20 cellular contexts compared by ENCODE assay signal in the genomic region with DNA sequence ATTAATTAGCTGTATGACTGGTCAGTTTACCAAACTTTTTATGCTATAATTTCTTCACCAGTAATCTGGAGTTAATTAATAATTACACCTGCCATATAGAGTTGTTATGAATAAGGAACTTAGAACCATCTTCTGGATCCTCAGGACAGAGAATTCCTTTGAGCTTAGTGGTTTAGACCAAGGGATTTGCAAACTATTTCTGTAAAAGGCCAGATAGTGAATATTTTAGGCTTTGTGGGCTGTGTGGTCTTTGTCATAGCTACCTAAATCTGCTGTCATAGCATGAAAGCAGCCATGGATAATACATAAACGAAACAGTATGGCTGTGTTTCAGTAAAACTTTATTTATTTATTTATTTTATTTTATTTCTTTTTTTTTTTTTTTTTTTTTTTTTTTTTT. TPM values are rescaled to one million over a fixed set of nuclear protein-coding genes. Genes with fewer than 3 reads are reported as not detected.
DNase-seq lines count a peak whose midpoint lies in the region; ATAC-seq and TF ChIP-seq lines count a peak whose summit lies in the region.
"Had no signal": no experiment of that assay in that cellular context is flagged by ENCODE, and none has a peak within 500 bp of the region (broad histone marks: within the 10 kb centered on the region; RNA-seq: fewer than 3 reads in every experiment).

No MANE protein-coding gene starts in this region.

- no peak overlapping the region for H4K8ac ChIP-seq in mesenchymal stem cell (ENCODE audit: low read length)

- H3K4me1 Mint-ChIP-seq in HFFc6 (ENCODE audit: low read depth) (peaks cover 42% of the 10 kb centered on the region), T-helper 17 cell (peaks cover 9% of the 10 kb centered on the region)
- H3K4me1 Mint-ChIP-seq: CD8-positive, alpha-beta memory T cell; H9 had no signal

- peaks cover 31% of the 10 kb centered on the region for H3K36me3 Mint-ChIP-seq in HFFc6 (ENCODE audit: low read depth)
- no peaks in the 10 kb centered on the region for H3K36me3 Mint-ChIP-seq in T-helper 17 cell (ENCODE audit: low read depth)

- WGBS in mesenchymal stem cell = no CpG with 5 or more reads among the region's 1 CpG

- H3K18ac ChIP-seq in mesenchymal stem cell (ENCODE audit: low read depth in 1 of 2, low read length in 2 of 2) = no peak overlapping the region

- H3K4me3 Mint-ChIP-seq in HFFc6 = no peak overlapping the region
- H3K4me3 Mint-ChIP-seq in T-helper 17 cell = no peak overlapping the region
- H3K4me3 Mint-ChIP-seq: CD8-positive, alpha-beta memory T cell; H9 had no signal

- DNase-seq in AG09309 (ENCODE audit: low read depth) = peak; percentile 73
- DNase-seq in HFFc6 = peak; percentile 92
- peak; percentile 51 for DNase-seq in astrocyte of the hippocampus (ENCODE audit: low read depth, low spot score)
- peak; percentile 34 for DNase-seq in mesenchymal stem cell
- no peak for DNase-seq in activated CD4-positive, CD25-positive, alpha-beta regulatory T cell (lab: John Stamatoyannopoulos, UW)
- DNase-seq in T-helper 17 cell = no peak
- no peak for DNase-seq in ureter (ENCODE audit: low spot score)
- DNase-seq: CD8-positive, alpha-beta memory T cell; H9; NCI-H1105 treated with DMSO at 0.1 percent for 48 hours; NCI-H1930; NCI-H2171; NCI-H82 had no signal

- no peak overlapping the region for H3K4me3 ChIP-seq in AG09309 (ENCODE audit: control insufficient read depth, low read depth, low read length)
- no peak overlapping the region for H3K4me3 ChIP-seq in mesenchymal stem cell (ENCODE audit: insufficient read depth in 1 of 2, low read depth in 1 of 2, low read length in 2 of 2)
- H3K4me3 ChIP-seq: A549, BLaER1, SK-N-MC had no signal

- H3K4ac ChIP-seq in mesenchymal stem cell (ENCODE audit: low read depth in 1 of 2, low read length in 2 of 2) = no peak overlapping the region

- H3K4me1 ChIP-seq in mesenchymal stem cell (ENCODE audit: control insufficient read depth, insufficient read depth, low read depth, low read length) = peaks cover 6% of the 10 kb centered on the region
- H3K4me1 ChIP-seq: A549, BLaER1 had no signal

- no peak overlapping the region for H3K23ac ChIP-seq in mesenchymal stem cell (ENCODE audit: low read length in 2 of 2)

- ATAC-seq in T-helper 17 cell = no peak
- ATAC-seq in HG03135 (IDR thresholded peaks at IDR 0.05; ENCODE audit: unreplicated experiment) = no peak
- ATAC-seq: A549, Right ventricle myocardium inferior had no signal

- H3K14ac ChIP-seq in mesenchymal stem cell (ENCODE audit: low read length in 2 of 2) = no peak overlapping the region

- no peaks in the 10 kb centered on the region; the same call in 1 of the 2 replicates for H3K27me3 Mint-ChIP-seq in HFFc6 (ENCODE audit: insufficient read depth)
- no peaks in the 10 kb centered on the region for H3K27me3 Mint-ChIP-seq in T-helper 17 cell
- H3K27me3 Mint-ChIP-seq: CD8-positive, alpha-beta memory T cell had no signal

- peaks cover 15% of the 10 kb centered on the region for H3K79me1 ChIP-seq in mesenchymal stem cell (replicated peaks; ENCODE audit: low read length, poor library complexity, severe bottlenecking)

- H2BK5ac ChIP-seq in mesenchymal stem cell (ENCODE audit: low read depth, low read length, poor library complexity, severe bottlenecking) = no peak overlapping the region

- H3K27ac Mint-ChIP-seq in HFFc6 (peak overlapping the region; percentile 72), T-helper 17 cell (no peak overlapping the region)
- H3K27ac Mint-ChIP-seq: CD8-positive, alpha-beta memory T cell; H9 had no signal

- H2AFZ ChIP-seq in mesenchymal stem cell (ENCODE audit: low read depth, low read length) = no peak overlapping the region

- H4K91ac ChIP-seq in mesenchymal stem cell (ENCODE audit: low read length) = no peak overlapping the region

- H2AK5ac ChIP-seq in mesenchymal stem cell (ENCODE audit: low read length, severe bottlenecking) = no peak overlapping the region

- H3K36me3 ChIP-seq in mesenchymal stem cell (ENCODE audit: control insufficient read depth in 1 of 2, insufficient read depth in 2 of 2, low read depth in 1 of 2, low read length in 2 of 2) = peaks cover 44 to 83% of the 10 kb centered on the region in 2 experiments

- H2BK120ac ChIP-seq in mesenchymal stem cell (ENCODE audit: low read depth, low read length) = no peak overlapping the region

- no peaks in the 10 kb centered on the region for H3K9me3 Mint-ChIP-seq in HFFc6
- H3K9me3 Mint-ChIP-seq: CD8-positive, alpha-beta memory T cell; H9 had no signal

- no peaks in the 10 kb centered on the region for H3K27me3 ChIP-seq in mesenchymal stem cell (ENCODE audit: control insufficient read depth in 1 of 2, insufficient read depth in 1 of 2, low read length in 2 of 2)
- H3K27me3 ChIP-seq: BLaER1 had no signal

- no peak overlapping the region for H2BK12ac ChIP-seq in mesenchymal stem cell (ENCODE audit: low read length in 2 of 2)

- H3K9ac ChIP-seq in mesenchymal stem cell (ENCODE audit: low read length) = no peak overlapping the region
- H3K9ac ChIP-seq: BLaER1, KMS-11 had no signal

- peak overlapping the region; percentile 14 for H3K27ac ChIP-seq in mesenchymal stem cell (ENCODE audit: low read length, poor library complexity, severe bottlenecking)
- H3K27ac ChIP-seq: A549, BLaER1, KMS-11, SK-N-MC had no signal

- no peak for TF ChIP-seq CTCF in AG09309 (IDR thresholded peaks at IDR 0.05; ENCODE audit: control insufficient read depth, insufficient read depth, low read depth, low read length, missing control alignments)
- no peak for TF ChIP-seq CTCF in HFFc6 (IDR thresholded peaks at IDR 0.05)

- no peaks in the 10 kb centered on the region for H3K9me3 ChIP-seq in mesenchymal stem cell (ENCODE audit: control insufficient read depth, low read length)
- H3K9me3 ChIP-seq in T-helper 17 cell (ENCODE audit: control insufficient read depth, low read length, poor library complexity, severe bottlenecking) = no peaks in the 10 kb centered on the region
- H3K9me3 ChIP-seq: A549, BLaER1 had no signal

- no peak overlapping the region for H3K4me2 ChIP-seq in mesenchymal stem cell (ENCODE audit: low read length, poor library complexity, severe bottlenecking)
- H3K4me2 ChIP-seq: A549, BLaER1, KMS-11 had no signal

- no peak overlapping the region for H2BK15ac ChIP-seq in mesenchymal stem cell (ENCODE audit: low read depth, poor library complexity, severe bottlenecking)

RNA-seq across cellular contexts. Expression of a gene that starts 9.0 kb away (rescaled TPM):
- 100 to 1,000 TPM; 114 to 128 (median 122) TPM for total RNA-seq in HFFc6 (2021; fragmentation: NEBNext Ultra II Directional; extraction: Animal tissue kit (Norgen Biotek cat#: 25700))
- polyA plus RNA-seq in mesenchymal stem cell (2013, experiment 1 of 2) = 63.8 TPM
- polyA plus RNA-seq in mesenchymal stem cell (2013, experiment 2 of 2) = 69.6 TPM
- 10 to 100 TPM; 36.8 to 48.4 TPM for total RNA-seq in T-helper 17 cell
- total RNA-seq in ureter = 41.4 TPM

RNA-seq across cellular contexts. Expression of a gene that starts 17.9 kb away (rescaled TPM):
- 10 to 100 TPM; 19.0 to 37.4 (median 36.5) TPM for total RNA-seq in HFFc6 (2021; fragmentation: NEBNext Ultra II Directional; extraction: Animal tissue kit (Norgen Biotek cat#: 25700))
- polyA plus RNA-seq in mesenchymal stem cell (2013, experiment 1 of 2) = 10.1 TPM
- polyA plus RNA-seq in mesenchymal stem cell (2013, experiment 2 of 2) = 9.6 TPM
- total RNA-seq in T-helper 17 cell = not detected
- total RNA-seq in ureter = 123 TPM
- total RNA-seq: CD8-positive, alpha-beta memory T cell; NCI-H460 had no signal
- polyA plus RNA-seq: A549; CD8-positive, alpha-beta memory T cell had no signal

RNA-seq across cellular contexts. Expression of a gene that starts 18.2 kb away (rescaled TPM):
- total RNA-seq in HFFc6 (2021; fragmentation: NEBNext Ultra II Directional; extraction: Animal tissue kit (Norgen Biotek cat#: 25700)) = 10 to 100 TPM; 66.6 to 82.5 (median 76.4) TPM
- polyA plus RNA-seq in mesenchymal stem cell (2013, experiment 1 of 2) = 45.3 TPM
- 44.4 TPM for polyA plus RNA-seq in mesenchymal stem cell (2013, experiment 2 of 2)
- total RNA-seq in T-helper 17 cell (10 to 100 TPM; 21.4 to 28.6 TPM), ureter (57.1 TPM)

RNA-seq across cellular contexts. Expression of a gene that starts 46.1 kb away (rescaled TPM):
- under 1 TPM in 2 of 6 experiments, not detected in 4; 0.09 TPM for total RNA-seq in HFFc6 (2021; fragmentation: NEBNext Ultra II Directional; extraction: Animal tissue kit (Norgen Biotek cat#: 25700))
- polyA plus RNA-seq in mesenchymal stem cell (2013, experiment 1 of 2) = 0.04 TPM
- polyA plus RNA-seq in mesenchymal stem cell (2013, experiment 2 of 2) = 0.07 TPM
- total RNA-seq in T-helper 17 cell = 1 to 10 TPM; 1.6 to 2.0 TPM
- total RNA-seq in ureter = 1,345 TPM
- polyA plus RNA-seq: CD8-positive, alpha-beta memory T cell had no signal

Comparison
In these comparisons a context has a peak if more than half of its experiments do, and no peak if none do; other contexts are left out.
1. DNase-seq: peak in AG09309 (single experiment), HFFc6 (single experiment), astrocyte of the hippocampus (single experiment) and mesenchymal stem cell (single experiment); none in activated CD4-positive, CD25-positive, alpha-beta regulatory T cell (0 of 4), T-helper 17 cell (0 of 3) and ureter (single experiment).
2. RNA of a gene that starts 17.9 kb away (total RNA-seq): 123 TPM in ureter (single experiment) and 19.0 to 37.4 TPM in HFFc6; not detected in T-helper 17 cell; every median in the first group is over 10 times any median in the second.